ENCODE assay signal across 8 cellular contexts in genomic region chr15:67884009-67884408, GRCh38. TPM values are rescaled to one million over a fixed set of nuclear protein-coding genes. Genes with fewer than 3 reads are reported as not detected.
A peak's percentile ranks its signal among the peaks of the same experiment; 100 is the strongest.
DNase-seq lines count a peak whose midpoint lies in the region; ATAC-seq and TF ChIP-seq lines count a peak whose summit lies in the region.

No MANE protein-coding gene starts in this region.

- H2BK5ac ChIP-seq in IMR-90 (ENCODE audit: low read depth, low read length, poor library complexity, severe bottlenecking), result no peak overlapping the region

- no peaks in the 10 kb centered on the region for H3K27me3 ChIP-seq in ACC112 (ENCODE audit: insufficient read depth, low read length)
- H3K27me3 ChIP-seq in IMR-90 (ENCODE audit: control insufficient read depth, insufficient read depth, low read length), result peaks cover 12% of the 10 kb centered on the region
- no peaks in the 10 kb centered on the region for H3K27me3 ChIP-seq in colonic mucosa

- peaks cover 2% of the 10 kb centered on the region; the same call in 1 of the 2 replicates for H3K9me3 ChIP-seq in IMR-90 (ENCODE audit: control insufficient read depth, insufficient read depth, low read length)
- no peaks in the 10 kb centered on the region for H3K9me3 ChIP-seq in colonic mucosa

- H3K9me3 Mint-ChIP-seq in naive B cell, result no peaks in the 10 kb centered on the region

- H3K9ac ChIP-seq in IMR-90 (ENCODE audit: low read depth, low read length) (no peak overlapping the region; the same call in 1 of the 2 replicates), colonic mucosa (ENCODE audit: low read depth in 2 of 2, low read length in 2 of 2) (peak overlapping the region in 1 of 2 donors; percentile 74)

- no peak for TF ChIP-seq RAD21 in IMR-90 (IDR thresholded peaks at IDR 0.05; ENCODE audit: low read length)

- H3K4me3 ChIP-seq in ACC112 (ENCODE audit: low read depth, low read length) (peak overlapping the region; percentile 74), IMR-90 (ENCODE audit: insufficient read depth, low read depth, low read length) (no peak overlapping the region), colonic mucosa (peak overlapping the region; percentile 42)

- peak overlapping the region; percentile 65 to 68 for H4K8ac ChIP-seq in IMR-90 (ENCODE audit: low read depth in 2 of 2, low read length in 2 of 2)

- no peak for ATAC-seq in IMR-90 (ENCODE audit: low read depth)
- no peak for ATAC-seq in naive B cell (ENCODE audit: low read depth in 2 of 2)
- ATAC-seq in GM18907 (IDR thresholded peaks at IDR 0.05; ENCODE audit: unreplicated experiment), result no peak

- intact Hi-C loops in IMR-90 (cut with micrococcal nuclease), result no loop called here
- intact Hi-C loops in colonic mucosa (cut with DNase I), result no loop called here

- H3K9me1 ChIP-seq in IMR-90 (ENCODE audit: insufficient read depth, low read length), result no peaks in the 10 kb centered on the region

- no peak overlapping the region for H3K27ac Mint-ChIP-seq in naive B cell

- H2AK5ac ChIP-seq in IMR-90 (ENCODE audit: low read depth, low read length), result no peak overlapping the region

- peak overlapping the region in 7 of 8 donors; percentile 29 to 88 (median 80) for H3K4me3 Mint-ChIP-seq in naive B cell

- WGBS in IMR-90 (ENCODE audit: extremely low coverage in 2 of 2, insufficient read length in 1 of 2), 2 experiments, result no CpG with 5 or more reads among the region's 6 CpGs

- peaks cover 13 to 23% (median 16%) of the 10 kb centered on the region in 3 donors for H3K4me1 Mint-ChIP-seq in naive B cell

- CTCF ChIA-PET in IMR-90 (lab: Yijun Ruan, JAX), result no interaction called here

- H2BK20ac ChIP-seq in IMR-90 (ENCODE audit: low read depth, low read length), result no peak overlapping the region

- no peaks in the 10 kb centered on the region for H3K79me1 ChIP-seq in IMR-90 (ENCODE audit: low read depth in 1 of 2, low read length in 2 of 2)

- peaks cover 10% of the 10 kb centered on the region for H3K4me1 ChIP-seq in ACC112 (ENCODE audit: control insufficient read depth, insufficient read depth, low read length, unreplicated experiment)
- 0 out of 2 replicates have a peak, but pooled peaks cover 2% of the 10 kb centered on the region for H3K4me1 ChIP-seq in IMR-90 (ENCODE audit: control insufficient read depth, insufficient read depth, low read length)
- no peaks in the 10 kb centered on the region for H3K4me1 ChIP-seq in colonic mucosa

- no peak for DNase-seq in IMR-90
- no peak for DNase-seq in colonic mucosa
- DNase-seq in naive B cell, result no peak
- no peak for DNase-seq in amygdala (lab: John Stamatoyannopoulos, UW)
- DNase-seq in DMS 273 treated with DMSO at 0.1 percent for 48 hours (lab: John Stamatoyannopoulos, UW), result no peak
- DNase-seq in NCI-H1694 treated with DMSO at 0.1 percent for 48 hours (lab: John Stamatoyannopoulos, UW), result no peak

- peaks cover 0 to 7% of the 10 kb centered on the region in 2 donors for H3K36me3 Mint-ChIP-seq in naive B cell

- peak overlapping the region; percentile 38; the same call in 1 of the 2 replicates for H3K14ac ChIP-seq in IMR-90 (replicated peaks; ENCODE audit: low read depth, low read length)

- H3K27me3 Mint-ChIP-seq in naive B cell, result peaks cover 30 to 43% (median 33%) of the 10 kb centered on the region in 3 donors

- H3K23ac ChIP-seq in IMR-90 (ENCODE audit: low read depth, low read length), result peak overlapping the region; percentile 28; the same call in 1 of the 2 replicates

- H4K5ac ChIP-seq in IMR-90 (ENCODE audit: low read depth, low read length), result no peak overlapping the region

- no peak overlapping the region for H2BK120ac ChIP-seq in IMR-90 (ENCODE audit: low read depth, low read length)

- no TSS peak for BruUV-seq in IMR-90 (replicated peaks; lab: Mats Ljungman, UMichigan)

- no peaks in the 10 kb centered on the region for H3K36me3 ChIP-seq in ACC112 (ENCODE audit: insufficient read depth, low read length)
- no peaks in the 10 kb centered on the region for H3K36me3 ChIP-seq in IMR-90 (ENCODE audit: control insufficient read depth, insufficient read depth, low read length)
- no peaks in the 10 kb centered on the region for H3K36me3 ChIP-seq in colonic mucosa

- H4K91ac ChIP-seq in IMR-90 (ENCODE audit: insufficient read depth, low read depth, low read length), result no peak overlapping the region

- TF ChIP-seq CTCF in IMR-90 (conservative IDR thresholded peaks at IDR 0.05; ENCODE audit: low read depth, low read length), result no peak
- TF ChIP-seq CTCF in colonic mucosa (IDR thresholded peaks at IDR 0.05), result no peak

- in situ Hi-C loops in IMR-90 (cut with MboI; ENCODE audit: low sequenced_read_pairs), result no loop called here

- TF ChIP-seq POLR2A in IMR-90 (IDR thresholded peaks at IDR 0.05; ENCODE audit: low read depth, low read length), result no peak

- no peak overlapping the region for H3K56ac ChIP-seq in IMR-90 (ENCODE audit: extremely low read depth, insufficient read depth, low read length)

- no peak overlapping the region; the same call in 1 of the 2 replicates for H3K4me2 ChIP-seq in IMR-90 (ENCODE audit: low read depth, low read length)

- no peak overlapping the region for H2AK9ac ChIP-seq in IMR-90 (replicated peaks; ENCODE audit: low read depth, low read length, poor library complexity)

- dilution Hi-C loops in IMR-90 (cut with HindIII; ENCODE audit: low sequenced_read_pairs, unreplicated experiment), result no loop called here

- POLR2A ChIA-PET in IMR-90 (lab: Charles Lee; ENCODE audit: unreplicated experiment), result no interaction called here

- H3K4ac ChIP-seq in IMR-90 (ENCODE audit: low read depth, low read length), result peak overlapping the region; percentile 16; the same call in 1 of the 2 replicates

- no peak overlapping the region for H2BK15ac ChIP-seq in IMR-90 (ENCODE audit: low read depth, low read length)

- no peaks in the 10 kb centered on the region for H3K79me2 ChIP-seq in ACC112 (ENCODE audit: control insufficient read depth, insufficient read depth, low read length, unreplicated experiment)

- H3K27ac ChIP-seq in ACC112 (ENCODE audit: low read depth, low read length) (0 out of 2 replicates have a peak overlapping the region, but pooled peaks have one; percentile 1), IMR-90 (ENCODE audit: insufficient read depth, low read length) (no peak overlapping the region), colonic mucosa (peak overlapping the region; percentile 38)

- H2AFZ ChIP-seq in ACC112 (ENCODE audit: low read length, unreplicated experiment), result peak overlapping the region; percentile 76
- peak overlapping the region; percentile 85 for H2AFZ ChIP-seq in IMR-90 (replicated peaks; ENCODE audit: low read length, poor library complexity)

- no peaks in the 10 kb centered on the region for H4K20me1 ChIP-seq in IMR-90 (ENCODE audit: insufficient read depth, low read length)

- no peak overlapping the region for H3K18ac ChIP-seq in IMR-90 (ENCODE audit: low read depth, low read length)

TF ChIP-seq in IMR-90, 13 proteins besides CTCF, POLR2A, EP300 and RAD21:
- TF ChIP-seq RFX5 (IDR thresholded peaks at IDR 0.05; ENCODE audit: low read depth, low read length) (no peak), CEBPB (IDR thresholded peaks at IDR 0.05; ENCODE audit: low read depth, low read length) (no peak), USF2 (IDR thresholded peaks at IDR 0.05; ENCODE audit: low read depth, low read length) (no peak), MAZ (IDR thresholded peaks at IDR 0.05; ENCODE audit: borderline replicate concordance, low read depth, low read length) (no peak), CHD1 (IDR thresholded peaks at IDR 0.05; ENCODE audit: low read depth, low read length) (no peak), NFE2L2 (IDR thresholded peaks at IDR 0.05; ENCODE audit: low read depth, low read length) (no peak), MAFK (IDR thresholded peaks at IDR 0.05; ENCODE audit: low read depth, low read length) (no peak), RCOR1 (IDR thresholded peaks at IDR 0.05; ENCODE audit: insufficient replicate concordance, low read length) (no peak), BHLHE40 (IDR thresholded peaks at IDR 0.05; ENCODE audit: low read depth, low read length) (no peak), SMC3 (IDR thresholded peaks at IDR 0.05; ENCODE audit: low read depth, low read length) (no peak), MXI1 (IDR thresholded peaks at IDR 0.05; ENCODE audit: borderline replicate concordance, low read depth, low read length) (no peak), FOS (IDR thresholded peaks at IDR 0.05; ENCODE audit: low read depth, low read length) (no peak), ELK1 (IDR thresholded peaks at IDR 0.05; ENCODE audit: borderline replicate concordance, low read depth, low read length) (no peak)

RNA-seq across cellular contexts. Expression of gene RNU6-1, which starts 44.2 kb away (rescaled TPM):
- not detected in 2 replicates for total RNA-seq in IMR-90 (2012; rRNA removed)
- not detected in 2 replicates for polyA plus RNA-seq in IMR-90 (2012; rRNA removed)
- not detected in 2 replicates for polyA plus RNA-seq in IMR-90 (2012; cell fraction: cytosol; rRNA removed)
- not detected in 2 replicates for polyA plus RNA-seq in IMR-90 (2012; cell fraction: nucleus; rRNA removed; ENCODE audit: low replicate concordance)
- not detected for total RNA-seq in colonic mucosa
- not detected for polyA plus RNA-seq in naive B cell (ENCODE audit: low read depth in 6 of 6)

RNA-seq across cellular contexts. Expression of gene SKOR1, which starts 58.7 kb away (rescaled TPM):
- total RNA-seq in IMR-90 (2012; rRNA removed) (not detected in 2 replicates), colonic mucosa (under 1 TPM; 0.10 to 0.19 TPM)
- polyA plus RNA-seq in IMR-90 (2012; rRNA removed) (0.03 and 0.06 TPM in 2 replicates), naive B cell (ENCODE audit: low read depth in 6 of 6) (under 1 TPM in 3 of 6 donors, not detected in 3; 0.07 to 0.19 (median 0.13) TPM)
- polyA plus RNA-seq in IMR-90 (2012; cell fraction: cytosol; rRNA removed), result 0.07 TPM in 1 of 2 replicates, not detected in the other
- 0.21 and 0.52 TPM in 2 replicates for polyA plus RNA-seq in IMR-90 (2012; cell fraction: nucleus; rRNA removed; ENCODE audit: low replicate concordance)
